ENCODE assay signal across 8 cellular contexts in the genomic region with DNA sequence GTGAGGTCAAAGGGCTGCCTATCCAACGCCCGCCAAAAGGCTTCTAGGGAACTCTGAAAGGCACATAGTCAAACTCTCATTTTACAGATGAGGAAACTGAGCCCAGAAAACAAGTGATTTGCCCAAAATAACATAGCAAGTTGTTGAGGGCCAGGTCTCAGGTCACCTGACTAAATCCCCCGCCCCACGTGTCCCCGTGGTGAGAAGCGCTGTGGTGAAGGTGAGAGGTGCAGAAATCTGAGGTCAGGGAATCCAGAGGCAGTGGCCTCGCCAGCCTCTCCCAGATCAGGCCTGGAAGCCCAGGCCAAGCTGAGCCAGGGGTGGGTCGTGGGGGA. TPM values are rescaled to one million over a fixed set of nuclear protein-coding genes. Genes with fewer than 3 reads are reported as not detected.
DNase-seq lines count a peak whose midpoint lies in the region; ATAC-seq and TF ChIP-seq lines count a peak whose summit lies in the region.

No MANE protein-coding gene starts in this region.

- intact Hi-C loops in left ventricle myocardium inferior (cut with micrococcal nuclease) (no loop called here), Right ventricle myocardium inferior (cut with DNase I) (no loop called here), vagina (cut with DNase I) (no loop called here)

- no peak for DNase-seq in left ventricle myocardium inferior
- DNase-seq in Right ventricle myocardium inferior (ENCODE audit: missing footprints), result no peak
- DNase-seq in cardiac fibroblast (ENCODE audit: low read depth in 2 of 2), result no peak
- no peak for DNase-seq in vagina (ENCODE audit: extremely low spot score in 2 of 2)
- DNase-seq in COR-L47 (lab: John Stamatoyannopoulos, UW), result no peak
- no peak for DNase-seq in DMS 273 (lab: John Stamatoyannopoulos, UW; ENCODE audit: unreplicated experiment)

- no peak for TF ChIP-seq CTCF in left ventricle myocardium inferior (IDR thresholded peaks at IDR 0.05; ENCODE audit: borderline replicate concordance)
- no peak for TF ChIP-seq CTCF in cardiac fibroblast (IDR thresholded peaks at IDR 0.05; ENCODE audit: low read depth, low read length)
- TF ChIP-seq CTCF in vagina (IDR thresholded peaks at IDR 0.05), result no peak

- peaks cover 80% of the 10 kb centered on the region for H3K4me1 ChIP-seq in left ventricle myocardium inferior
- peaks cover 53% of the 10 kb centered on the region for H3K4me1 ChIP-seq in mucosa of stomach (ENCODE audit: control insufficient read depth, insufficient read depth, low read length)
- peaks cover 61% of the 10 kb centered on the region for H3K4me1 ChIP-seq in vagina

- ATAC-seq in Right ventricle myocardium inferior, result no peak
- no peak for ATAC-seq in GM18517 (IDR thresholded peaks at IDR 0.05; ENCODE audit: unreplicated experiment)

- peak overlapping the region; percentile 90 for H3K9ac ChIP-seq in mucosa of stomach (ENCODE audit: low read length)

- TF ChIP-seq POLR2A in vagina (IDR thresholded peaks at IDR 0.05), result no peak

- peaks cover 35% of the 10 kb centered on the region for H3K36me3 ChIP-seq in left ventricle myocardium inferior
- peaks cover 7% of the 10 kb centered on the region for H3K36me3 ChIP-seq in mucosa of stomach (ENCODE audit: control insufficient read depth, insufficient read depth, low read length)
- H3K36me3 ChIP-seq in vagina, result peaks cover 0 to 33% of the 10 kb centered on the region in 2 donors

- H3K27me3 ChIP-seq in left ventricle myocardium inferior (ENCODE audit: low read depth) (no peaks in the 10 kb centered on the region), mucosa of stomach (ENCODE audit: control insufficient read depth, insufficient read depth, low read length) (no peaks in the 10 kb centered on the region), vagina (no peaks in the 10 kb centered on the region)

- H3K9me3 ChIP-seq in left ventricle myocardium inferior (replicated peaks) (no peaks in the 10 kb centered on the region), mucosa of stomach (ENCODE audit: control insufficient read depth, low read length) (no peaks in the 10 kb centered on the region), vagina (no peaks in the 10 kb centered on the region)

- H3K4me3 ChIP-seq in left ventricle myocardium inferior (peak overlapping the region; percentile 99), cardiac fibroblast (replicated peaks in 1 of 2; ENCODE audit: low read depth in 2 of 2, low read length in 2 of 2) (peak overlapping the region; percentile 6 to 54), mucosa of stomach (ENCODE audit: low read length) (peak overlapping the region; percentile 82), vagina (peak overlapping the region; percentile 96 to 97)

- peak overlapping the region; percentile 98 for H3K27ac ChIP-seq in left ventricle myocardium inferior (replicated peaks)
- peak overlapping the region; percentile 99 for H3K27ac ChIP-seq in vagina

RNA-seq across cellular contexts. Expression of a gene that starts 5.1 kb away (rescaled TPM):
- total RNA-seq in left ventricle myocardium inferior (145 TPM), Right ventricle myocardium inferior (183 TPM), vagina (154 TPM)

RNA-seq across cellular contexts. Expression of a gene that starts 5.5 kb away (rescaled TPM):
- total RNA-seq in left ventricle myocardium inferior (92.1 TPM), Right ventricle myocardium inferior (103 TPM), vagina (40.0 TPM)

RNA-seq across cellular contexts. Expression of a gene that starts 17.8 kb away (rescaled TPM):
- 11.5 TPM for total RNA-seq in left ventricle myocardium inferior
- total RNA-seq in Right ventricle myocardium inferior, result 13.1 TPM
- total RNA-seq in vagina, result 12.8 TPM

RNA-seq across cellular contexts. Expression of a gene that starts 18.1 kb away (rescaled TPM):
- total RNA-seq in left ventricle myocardium inferior (18.1 TPM), Right ventricle myocardium inferior (16.6 TPM), vagina (17.7 TPM)

RNA-seq across cellular contexts. Expression of a gene that starts 21.0 kb away (rescaled TPM):
- total RNA-seq in left ventricle myocardium inferior (36.3 TPM), Right ventricle myocardium inferior (42.9 TPM), vagina (30.4 TPM)

Comparison
In these comparisons a context has a peak if more than half of its experiments do, and no peak if none do; other contexts are left out.
1. H3K4me3 ChIP-seq: peak in every context shown above with its lines; median percentile 99 in left ventricle myocardium inferior; 96 in vagina; 82 in mucosa of stomach; 30 in cardiac fibroblast.